Comparison of ENCODE assay signal across 8 cellular contexts in the genomic region with DNA sequence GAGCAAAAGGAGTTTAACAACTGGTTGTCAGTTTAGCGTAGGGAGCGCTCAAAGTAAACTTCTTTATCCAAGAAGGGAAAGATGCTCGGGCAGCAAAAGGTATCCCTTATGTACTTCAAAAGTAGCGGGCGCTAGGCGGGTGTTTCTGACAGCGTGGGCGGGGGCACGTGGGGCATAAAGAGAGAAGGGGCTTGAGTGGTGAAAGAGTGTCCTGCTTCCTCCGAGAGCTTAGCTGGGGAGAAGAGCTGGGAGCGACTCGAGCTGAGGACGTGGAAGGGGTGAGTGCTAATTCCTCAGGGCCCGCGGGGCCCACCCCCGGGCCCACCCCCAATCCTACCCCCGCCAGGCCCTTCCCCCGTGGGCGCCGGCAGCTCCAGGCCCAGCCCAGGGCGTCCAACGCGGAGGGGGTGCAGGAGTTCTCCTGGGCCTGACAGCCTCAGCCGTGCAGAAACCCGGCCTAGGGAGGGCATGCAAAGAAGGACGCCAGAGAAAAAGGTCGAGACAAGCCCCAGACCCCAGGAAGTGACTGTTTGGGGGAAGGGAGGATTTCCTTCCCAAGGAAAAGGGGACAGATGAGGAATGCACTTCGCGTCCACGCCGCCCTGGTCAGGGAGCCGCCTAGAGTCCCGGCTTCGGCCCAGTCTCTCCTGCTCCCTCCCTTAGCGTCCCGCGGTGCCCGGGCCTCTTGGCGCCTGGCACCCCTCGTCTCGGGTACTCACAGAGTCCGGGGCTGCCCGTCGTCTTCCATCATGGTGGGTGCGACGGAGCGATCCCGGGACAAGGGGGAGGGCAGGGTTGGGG. TPM values are rescaled to one million over a fixed set of nuclear protein-coding genes. Genes with fewer than 3 reads are reported as not detected.
DNase-seq lines count a peak whose midpoint lies in the region; ATAC-seq and TF ChIP-seq lines count a peak whose summit lies in the region.

No MANE protein-coding gene starts in this region.

- POLR2A ChIA-PET in Panc1 (lab: Charles Lee) = interaction anchor here (0.7 kb wide), 1 partner anchor 32 kb away, joined by 4 read pairs; no protein-coding TSS in a partner anchor

- intact Hi-C loops in Panc1 (cut with micrococcal nuclease; ENCODE audit: unreplicated experiment) (no loop called here), ovary (cut with DNase I) (loop anchor here in 1 of 4 donors (10.0 kb wide), 1 partner anchor 59 kb away; a partner anchor contains a TSS), tibial artery (cut with DNase I; ENCODE audit: low total_unique reads) (loop anchor here (5.0 kb wide), 2 partner anchors 56 to 81 kb away; a partner anchor contains a TSS)

- peak; percentile 4 for ATAC-seq in HG02623 (IDR thresholded peaks at IDR 0.05; ENCODE audit: unreplicated experiment)
- ATAC-seq in Panc1 = peak; percentile 26
- peak; percentile 13 for ATAC-seq in gastroesophageal sphincter

- H3K27ac ChIP-seq in Panc1 (ENCODE audit: low read length) = peak overlapping the region; percentile 94
- H3K27ac ChIP-seq in gastroesophageal sphincter = peak overlapping the region; percentile 90 to 98 (median 94)
- H3K27ac ChIP-seq in ovary = peak overlapping the region; percentile 93 to 99
- peak overlapping the region; percentile 90 to 97 for H3K27ac ChIP-seq in tibial artery

- H3K36me3 ChIP-seq in Panc1 (ENCODE audit: control insufficient read depth, insufficient read depth, low read length) = peaks cover 22% of the 10 kb centered on the region
- H3K36me3 ChIP-seq in gastroesophageal sphincter = peaks cover 0 to 2% of the 10 kb centered on the region in 2 donors
- H3K36me3 ChIP-seq in ovary = no peaks in the 10 kb centered on the region
- H3K36me3 ChIP-seq in tibial artery = peaks cover 0 to 9% (median 3%) of the 10 kb centered on the region in 3 donors

- H3K27me3 ChIP-seq in Panc1 (ENCODE audit: control insufficient read depth, insufficient read depth, low read length) (no peaks in the 10 kb centered on the region), gastroesophageal sphincter (no peaks in the 10 kb centered on the region), ovary (no peaks in the 10 kb centered on the region), tibial artery (no peaks in the 10 kb centered on the region)

- BruUV-seq in Panc1 (replicated peaks; lab: Mats Ljungman, UMichigan) = no TSS peak

- H3K9me3 ChIP-seq in Panc1 (ENCODE audit: control insufficient read depth, insufficient read depth, low read depth, low read length) = no peaks in the 10 kb centered on the region; the same call in 1 of the 2 replicates
- H3K9me3 ChIP-seq in gastroesophageal sphincter = no peaks in the 10 kb centered on the region
- H3K9me3 ChIP-seq in ovary = no peaks in the 10 kb centered on the region
- H3K9me3 ChIP-seq in tibial artery = no peaks in the 10 kb centered on the region

- no peak for TF ChIP-seq EP300 in gastroesophageal sphincter (IDR thresholded peaks at IDR 0.05)
- TF ChIP-seq EP300 in ovary (IDR thresholded peaks at IDR 0.05) = no peak

- 0 to 1% methylated on average over 14 to 15 of the region's 48 CpGs for WGBS in gastroesophageal sphincter (ENCODE audit: low coverage in 1 of 2), 2 donors
- WGBS in ovary, 3 donors = 1% methylated on average over 46 to 48 of the region's 48 CpGs

- in situ Hi-C loops in Panc1 (cut with HindIII; ENCODE audit: low pct_unique_long_range_greater_than_20kb, low sequenced_read_pairs) = no loop called here

- CTCF ChIA-PET in Panc1 (lab: Charles Lee) = interaction anchor here (0.6 kb wide), 2 partner anchors 25 to 396 kb away, joined by 3 to 5 read pairs; no protein-coding TSS in a partner anchor

- TF ChIP-seq CTCF in Panc1 (IDR thresholded peaks at IDR 0.05) (no peak), gastroesophageal sphincter (IDR thresholded peaks at IDR 0.05) (no peak), ovary (IDR thresholded peaks at IDR 0.05) (no peak), tibial artery (IDR thresholded peaks at IDR 0.05) (no peak)

- H3K4me3 ChIP-seq in GM08714 (ENCODE audit: low read length) = peak overlapping the region; percentile 98
- peak overlapping the region; percentile 89 to 93 for H3K4me3 ChIP-seq in Panc1 (ENCODE audit: low read depth in 2 of 2, low read length in 2 of 2)
- peak overlapping the region; percentile 62 to 79 for H3K4me3 ChIP-seq in gastroesophageal sphincter
- peak overlapping the region; percentile 96 for H3K4me3 ChIP-seq in ovary
- H3K4me3 ChIP-seq in tibial artery = peak overlapping the region; percentile 68 to 95

- no peak for TF ChIP-seq POLR2A in gastroesophageal sphincter (IDR thresholded peaks at IDR 0.05)
- TF ChIP-seq POLR2A in ovary (IDR thresholded peaks at IDR 0.05) = no peak

- H3K4me1 ChIP-seq in Panc1 (ENCODE audit: control insufficient read depth, insufficient read depth, low read length) (peaks cover 39% of the 10 kb centered on the region), gastroesophageal sphincter (peaks cover 3 to 54% (median 25%) of the 10 kb centered on the region in 3 donors), ovary (ENCODE audit: insufficient read depth) (peaks cover 3% of the 10 kb centered on the region), tibial artery (peaks cover 0 to 47% (median 28%) of the 10 kb centered on the region in 4 donors)

- DNase-seq in Panc1 (ENCODE audit: low read depth, low spot score) = no peak
- DNase-seq in activated gamma-delta T cell treated with anti-CD3 and anti-CD28 coated beads, Interleukin-2, amount 50 U/mL, for 16 hours (ENCODE audit: low read depth) = peak; percentile 50
- DNase-seq in ovary = peak; percentile 36 to 66 (median 54)
- peak; percentile 33 to 74 for DNase-seq in tibial artery
- no peak for DNase-seq in cortex of kidney (lab: John Stamatoyannopoulos, UW)

RNA-seq across cellular contexts. Expression of a gene that starts 0.8 kb away (rescaled TPM):
- 236 TPM for total RNA-seq in Panc1 (2021; ENCODE audit: unreplicated experiment)
- 119 TPM for polyA plus RNA-seq in Panc1 (2012; ENCODE audit: insufficient read length)
- total RNA-seq in gastroesophageal sphincter = 100 to 1,000 TPM in 1 of 4 donors, 10 to 100 TPM in 3; 53.6 to 117 (median 57.9) TPM
- 100 to 1,000 TPM in 4 of 7 donors, 10 to 100 TPM in 3; 58.9 to 113 (median 110) TPM for total RNA-seq in ovary
- polyA plus RNA-seq in ovary = 10 to 100 TPM; 48.2 to 99.5 TPM

RNA-seq across cellular contexts. Expression of a gene that starts 53.4 kb away (rescaled TPM):
- total RNA-seq in Panc1 (2021; ENCODE audit: unreplicated experiment) (68.6 TPM), gastroesophageal sphincter (10 to 100 TPM; 18.1 to 48.5 (median 33.4) TPM), ovary (10 to 100 TPM in 6 of 7 donors, 1 to 10 TPM in 1; 7.6 to 44.5 (median 15.4) TPM)
- polyA plus RNA-seq in Panc1 (2012; ENCODE audit: insufficient read length) = 64.0 TPM
- 10 to 100 TPM; 57.3 to 63.3 TPM for polyA plus RNA-seq in ovary

RNA-seq across cellular contexts. Expression of a gene that starts 55.3 kb away (rescaled TPM):
- 131 TPM for total RNA-seq in Panc1 (2021; ENCODE audit: unreplicated experiment)
- 204 TPM for polyA plus RNA-seq in Panc1 (2012; ENCODE audit: insufficient read length)
- 10 to 100 TPM; 31.2 to 80.4 (median 61.4) TPM for total RNA-seq in gastroesophageal sphincter
- 10 to 100 TPM; 13.7 to 33.5 (median 29.6) TPM for total RNA-seq in ovary
- polyA plus RNA-seq in ovary = 10 to 100 TPM; 14.4 to 26.9 TPM

Comparison
In these comparisons a context has a peak if more than half of its experiments do, and no peak if none do; other contexts are left out.
1. DNase-seq: peak in activated gamma-delta T cell treated with anti-CD3 and anti-CD28 coated beads, Interleukin-2, amount 50 U/mL, for 16 hours (single experiment), ovary (5 of 5) and tibial artery (2 of 2); none in Panc1 (single experiment) and cortex of kidney (single experiment).
2. Peak in every context shown above with its lines, with median percentiles within 50 percentile points of each other: H3K4me3 ChIP-seq, ATAC-seq and H3K27ac ChIP-seq.